ENCODE assay signal across 1 cellular context in the genomic region with DNA sequence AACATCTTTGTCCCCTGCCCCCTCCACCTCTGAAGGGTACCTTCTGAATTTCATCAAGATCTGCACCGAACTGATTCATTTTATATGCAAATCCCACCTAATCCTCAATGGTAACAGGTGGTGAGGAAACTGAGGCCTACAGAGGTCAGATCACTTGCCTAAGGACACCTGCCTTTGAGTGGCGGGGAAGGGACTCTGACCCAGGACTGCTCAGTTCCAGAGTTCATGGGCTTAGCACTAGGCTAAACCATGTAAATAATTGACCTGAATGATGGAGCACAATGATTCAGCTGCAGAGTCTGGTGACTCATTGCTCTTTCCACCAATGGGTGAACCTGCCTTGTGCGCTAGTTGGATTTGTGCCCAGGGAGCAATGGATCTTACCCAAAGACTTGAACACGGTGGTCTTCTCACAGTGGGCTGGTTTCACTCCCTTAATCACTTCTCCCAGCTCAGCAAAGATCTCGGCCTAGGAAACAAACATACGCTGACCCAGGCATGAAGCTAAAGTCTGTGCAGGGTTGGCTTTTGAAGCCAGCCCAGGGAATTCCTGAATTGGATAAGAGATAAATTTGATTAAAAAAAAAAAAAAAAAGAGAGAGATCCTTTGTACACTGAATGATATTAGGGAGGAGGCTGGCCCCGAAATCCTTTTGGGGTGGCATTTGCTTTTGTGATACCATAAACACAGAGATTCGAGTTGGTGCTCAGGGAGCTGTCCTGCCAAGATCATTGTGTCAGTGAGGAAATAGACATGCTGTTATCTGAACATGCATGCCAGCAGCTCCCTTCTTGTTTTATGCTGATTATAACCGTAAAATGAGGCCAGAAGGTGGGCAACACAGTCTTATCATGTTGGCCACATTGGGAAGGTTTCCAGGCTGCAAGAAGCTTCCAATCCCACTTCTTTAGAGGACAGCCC.
TF ChIP-seq lines count a peak whose summit lies in the region.

No MANE protein-coding gene starts in this region.

TF ChIP-seq in K562, 482 proteins besides CTCF, POLR2A, EP300 and RAD21 (continued from another document and continues in another):
- TF ChIP-seq, protein P1, sequence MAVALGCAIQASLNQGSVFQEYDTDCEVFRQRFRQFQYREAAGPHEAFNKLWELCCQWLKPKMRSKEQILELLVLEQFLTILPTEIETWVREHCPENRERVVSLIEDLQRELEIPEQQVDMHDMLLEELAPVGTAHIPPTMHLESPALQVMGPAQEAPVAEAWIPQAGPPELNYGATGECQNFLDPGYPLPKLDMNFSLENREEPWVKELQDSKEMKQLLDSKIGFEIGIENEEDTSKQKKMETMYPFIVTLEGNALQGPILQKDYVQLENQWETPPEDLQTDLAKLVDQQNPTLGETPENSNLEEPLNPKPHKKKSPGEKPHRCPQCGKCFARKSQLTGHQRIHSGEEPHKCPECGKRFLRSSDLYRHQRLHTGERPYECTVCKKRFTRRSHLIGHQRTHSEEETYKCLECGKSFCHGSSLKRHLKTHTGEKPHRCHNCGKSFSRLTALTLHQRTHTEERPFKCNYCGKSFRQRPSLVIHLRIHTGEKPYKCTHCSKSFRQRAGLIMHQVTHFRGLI (CRISPR knock-in tag; IDR thresholded peaks at IDR 0.05) = no peak
- TF ChIP-seq PHB2 (IDR thresholded peaks at IDR 0.05; ENCODE audit: low read depth) (peak; percentile 96), ESRRB (CRISPR knock-in tag; IDR thresholded peaks at IDR 0.05; ENCODE audit: borderline replicate concordance) (no peak), TCF7 (IDR thresholded peaks at IDR 0.05; ENCODE audit: borderline replicate concordance) (no peak), MED1 (CRISPR knock-in tag; IDR thresholded peaks at IDR 0.05; ENCODE audit: borderline replicate concordance) (no peak), RCOR1 (IDR thresholded peaks at IDR 0.05; ENCODE audit: borderline replicate concordance in 1 of 2, low read depth in 2 of 2, low read length in 2 of 2) (peak; percentile 55 to 72; a peak in 3 of 4 replicates), CCNT2 (IDR thresholded peaks at IDR 0.05; ENCODE audit: borderline replicate concordance, extremely low read depth, insufficient read length, low read depth, low read length) (peak; percentile 94), ZNF584 (CRISPR knock-in tag; IDR thresholded peaks at IDR 0.05; ENCODE audit: low read depth) (0 out of 2 replicates have a peak, but pooled peaks have one; percentile 68), GABPB1 (CRISPR knock-in tag; IDR thresholded peaks at IDR 0.05) (no peak), MBD2 (IDR thresholded peaks at IDR 0.05; ENCODE audit: borderline replicate concordance, low read depth) (peak; percentile 75), SMARCA4 (IDR thresholded peaks at IDR 0.05) (peak; percentile 93), SMARCA5 (IDR thresholded peaks at IDR 0.05) (peak; percentile 22; the same call in 1 of the 2 replicates), NR2C2 (CRISPR knock-in tag; IDR thresholded peaks at IDR 0.05) (no peak), NR2C2 (tag; IDR thresholded peaks at IDR 0.05) (peak; percentile 73), ZNF778 (CRISPR knock-in tag; IDR thresholded peaks at IDR 0.05) (no peak), DPF2 (IDR thresholded peaks at IDR 0.05) (peak; percentile 94), TBL1XR1 (IDR thresholded peaks at IDR 0.05; ENCODE audit: low read length in 2 of 2) (peak; percentile 71 to 86; a peak in 3 of 4 replicates), KLF1 (tag; IDR thresholded peaks at IDR 0.05) (no peak), ZNF212 (CRISPR knock-in tag; IDR thresholded peaks at IDR 0.05) (no peak), POLR2AphosphoS5 (IDR thresholded peaks at IDR 0.05; ENCODE audit: control insufficient read depth, insufficient read depth, low read depth, low read length) (peak; percentile 98), FOXK2 (conservative IDR thresholded peaks at IDR 0.05 in 1 of 2, IDR thresholded peaks at IDR 0.05 in 1 of 2; ENCODE audit: low read depth in 2 of 2) (peak; percentile 29 to 55; a peak in 2 of 4 replicates), MCM7 (IDR thresholded peaks at IDR 0.05) (no peak), FOSL1 (tag; conservative IDR thresholded peaks at IDR 0.05) (peak; percentile 96), PHF8 (IDR thresholded peaks at IDR 0.05; ENCODE audit: borderline replicate concordance, low read length) (no peak), NFATC3 (IDR thresholded peaks at IDR 0.05) (peak; percentile 57; the same call in 1 of the 2 replicates), PHF21A (IDR thresholded peaks at IDR 0.05; ENCODE audit: borderline replicate concordance, low read depth) (no peak), TAF9B (IDR thresholded peaks at IDR 0.05; ENCODE audit: partially characterized antibody) (no peak), ZNF175 (CRISPR knock-in tag; IDR thresholded peaks at IDR 0.05; ENCODE audit: low read depth) (no peak), ZBTB17 (CRISPR knock-in tag; IDR thresholded peaks at IDR 0.05) (no peak), SMAD4 (CRISPR knock-in tag; conservative IDR thresholded peaks at IDR 0.05) (peak; percentile 81; the same call in 1 of the 2 replicates), MEIS2 (IDR thresholded peaks at IDR 0.05; ENCODE audit: partially characterized antibody) (peak; percentile 63), ZNF197 (CRISPR knock-in tag; IDR thresholded peaks at IDR 0.05; ENCODE audit: low read depth) (peak; percentile 45; the same call in 1 of the 2 replicates), RBM25 (IDR thresholded peaks at IDR 0.05; ENCODE audit: low read depth, low read length, severe bottlenecking) (peak; percentile 30), ZC3H4 (CRISPR knock-in tag; IDR thresholded peaks at IDR 0.05; ENCODE audit: borderline replicate concordance) (no peak), RBBP5 (IDR thresholded peaks at IDR 0.05; ENCODE audit: borderline replicate concordance, insufficient read depth, low read length, poor library complexity, severe bottlenecking) (peak; percentile 46)
- TF ChIP-seq, protein P2, sequence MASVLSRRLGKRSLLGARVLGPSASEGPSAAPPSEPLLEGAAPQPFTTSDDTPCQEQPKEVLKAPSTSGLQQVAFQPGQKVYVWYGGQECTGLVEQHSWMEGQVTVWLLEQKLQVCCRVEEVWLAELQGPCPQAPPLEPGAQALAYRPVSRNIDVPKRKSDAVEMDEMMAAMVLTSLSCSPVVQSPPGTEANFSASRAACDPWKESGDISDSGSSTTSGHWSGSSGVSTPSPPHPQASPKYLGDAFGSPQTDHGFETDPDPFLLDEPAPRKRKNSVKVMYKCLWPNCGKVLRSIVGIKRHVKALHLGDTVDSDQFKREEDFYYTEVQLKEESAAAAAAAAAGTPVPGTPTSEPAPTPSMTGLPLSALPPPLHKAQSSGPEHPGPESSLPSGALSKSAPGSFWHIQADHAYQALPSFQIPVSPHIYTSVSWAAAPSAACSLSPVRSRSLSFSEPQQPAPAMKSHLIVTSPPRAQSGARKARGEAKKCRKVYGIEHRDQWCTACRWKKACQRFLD (CRISPR knock-in tag; IDR thresholded peaks at IDR 0.05) = peak; percentile 69; the same call in 1 of the 2 replicates
- TF ChIP-seq, protein P3, sequence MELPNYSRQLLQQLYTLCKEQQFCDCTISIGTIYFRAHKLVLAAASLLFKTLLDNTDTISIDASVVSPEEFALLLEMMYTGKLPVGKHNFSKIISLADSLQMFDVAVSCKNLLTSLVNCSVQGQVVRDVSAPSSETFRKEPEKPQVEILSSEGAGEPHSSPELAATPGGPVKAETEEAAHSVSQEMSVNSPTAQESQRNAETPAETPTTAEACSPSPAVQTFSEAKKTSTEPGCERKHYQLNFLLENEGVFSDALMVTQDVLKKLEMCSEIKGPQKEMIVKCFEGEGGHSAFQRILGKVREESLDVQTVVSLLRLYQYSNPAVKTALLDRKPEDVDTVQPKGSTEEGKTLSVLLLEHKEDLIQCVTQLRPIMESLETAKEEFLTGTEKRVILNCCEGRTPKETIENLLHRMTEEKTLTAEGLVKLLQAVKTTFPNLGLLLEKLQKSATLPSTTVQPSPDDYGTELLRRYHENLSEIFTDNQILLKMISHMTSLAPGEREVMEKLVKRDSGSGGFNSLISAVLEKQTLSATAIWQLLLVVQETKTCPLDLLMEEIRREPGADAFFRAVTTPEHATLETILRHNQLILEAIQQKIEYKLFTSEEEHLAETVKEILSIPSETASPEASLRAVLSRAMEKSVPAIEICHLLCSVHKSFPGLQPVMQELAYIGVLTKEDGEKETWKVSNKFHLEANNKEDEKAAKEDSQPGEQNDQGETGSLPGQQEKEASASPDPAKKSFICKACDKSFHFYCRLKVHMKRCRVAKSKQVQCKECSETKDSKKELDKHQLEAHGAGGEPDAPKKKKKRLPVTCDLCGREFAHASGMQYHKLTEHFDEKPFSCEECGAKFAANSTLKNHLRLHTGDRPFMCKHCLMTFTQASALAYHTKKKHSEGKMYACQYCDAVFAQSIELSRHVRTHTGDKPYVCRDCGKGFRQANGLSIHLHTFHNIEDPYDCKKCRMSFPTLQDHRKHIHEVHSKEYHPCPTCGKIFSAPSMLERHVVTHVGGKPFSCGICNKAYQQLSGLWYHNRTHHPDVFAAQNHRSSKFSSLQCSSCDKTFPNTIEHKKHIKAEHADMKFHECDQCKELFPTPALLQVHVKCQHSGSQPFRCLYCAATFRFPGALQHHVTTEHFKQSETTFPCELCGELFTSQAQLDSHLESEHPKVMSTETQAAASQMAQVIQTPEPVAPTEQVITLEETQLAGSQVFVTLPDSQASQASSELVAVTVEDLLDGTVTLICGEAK (IDR thresholded peaks at IDR 0.05) = peak; percentile 44; the same call in 1 of the 2 replicates
- TF ChIP-seq, protein P3 (CRISPR knock-in tag; IDR thresholded peaks at IDR 0.05) = no peak
- TF ChIP-seq, protein P4, sequence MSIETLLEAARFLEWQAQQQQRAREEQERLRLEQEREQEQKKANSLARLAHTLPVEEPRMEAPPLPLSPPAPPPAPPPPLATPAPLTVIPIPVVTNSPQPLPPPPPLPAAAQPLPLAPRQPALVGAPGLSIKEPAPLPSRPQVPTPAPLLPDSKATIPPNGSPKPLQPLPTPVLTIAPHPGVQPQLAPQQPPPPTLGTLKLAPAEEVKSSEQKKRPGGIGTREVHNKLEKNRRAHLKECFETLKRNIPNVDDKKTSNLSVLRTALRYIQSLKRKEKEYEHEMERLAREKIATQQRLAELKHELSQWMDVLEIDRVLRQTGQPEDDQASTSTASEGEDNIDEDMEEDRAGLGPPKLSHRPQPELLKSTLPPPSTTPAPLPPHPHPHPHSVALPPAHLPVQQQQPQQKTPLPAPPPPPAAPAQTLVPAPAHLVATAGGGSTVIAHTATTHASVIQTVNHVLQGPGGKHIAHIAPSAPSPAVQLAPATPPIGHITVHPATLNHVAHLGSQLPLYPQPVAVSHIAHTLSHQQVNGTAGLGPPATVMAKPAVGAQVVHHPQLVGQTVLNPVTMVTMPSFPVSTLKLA (conservative IDR thresholded peaks at IDR 0.05) = peak in 1 of 2 experiments; percentile 64; a peak in 3 of 4 replicates
- TF ChIP-seq, protein P5, sequence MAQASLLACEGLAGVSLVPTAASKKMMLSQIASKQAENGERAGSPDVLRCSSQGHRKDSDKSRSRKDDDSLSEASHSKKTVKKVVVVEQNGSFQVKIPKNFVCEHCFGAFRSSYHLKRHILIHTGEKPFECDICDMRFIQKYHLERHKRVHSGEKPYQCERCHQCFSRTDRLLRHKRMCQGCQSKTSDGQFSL (CRISPR knock-in tag; IDR thresholded peaks at IDR 0.05) = no peak
- TF ChIP-seq, protein P5 (tag; IDR thresholded peaks at IDR 0.05) = no peak
- TF ChIP-seq, protein P6, sequence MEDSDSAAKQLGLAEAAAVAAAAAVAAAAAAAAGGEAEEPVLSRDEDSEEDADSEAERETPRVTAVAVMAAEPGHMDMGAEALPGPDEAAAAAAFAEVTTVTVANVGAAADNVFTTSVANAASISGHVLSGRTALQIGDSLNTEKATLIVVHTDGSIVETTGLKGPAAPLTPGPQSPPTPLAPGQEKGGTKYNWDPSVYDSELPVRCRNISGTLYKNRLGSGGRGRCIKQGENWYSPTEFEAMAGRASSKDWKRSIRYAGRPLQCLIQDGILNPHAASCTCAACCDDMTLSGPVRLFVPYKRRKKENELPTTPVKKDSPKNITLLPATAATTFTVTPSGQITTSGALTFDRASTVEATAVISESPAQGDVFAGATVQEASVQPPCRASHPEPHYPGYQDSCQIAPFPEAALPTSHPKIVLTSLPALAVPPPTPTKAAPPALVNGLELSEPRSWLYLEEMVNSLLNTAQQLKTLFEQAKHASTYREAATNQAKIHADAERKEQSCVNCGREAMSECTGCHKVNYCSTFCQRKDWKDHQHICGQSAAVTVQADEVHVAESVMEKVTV (CRISPR knock-in tag; IDR thresholded peaks at IDR 0.05) = no peak
- TF ChIP-seq, protein P7, sequence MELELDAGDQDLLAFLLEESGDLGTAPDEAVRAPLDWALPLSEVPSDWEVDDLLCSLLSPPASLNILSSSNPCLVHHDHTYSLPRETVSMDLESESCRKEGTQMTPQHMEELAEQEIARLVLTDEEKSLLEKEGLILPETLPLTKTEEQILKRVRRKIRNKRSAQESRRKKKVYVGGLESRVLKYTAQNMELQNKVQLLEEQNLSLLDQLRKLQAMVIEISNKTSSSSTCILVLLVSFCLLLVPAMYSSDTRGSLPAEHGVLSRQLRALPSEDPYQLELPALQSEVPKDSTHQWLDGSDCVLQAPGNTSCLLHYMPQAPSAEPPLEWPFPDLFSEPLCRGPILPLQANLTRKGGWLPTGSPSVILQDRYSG (tag; conservative IDR thresholded peaks at IDR 0.05; ENCODE audit: low read depth) = 0 out of 2 replicates have a peak, but pooled peaks have one; percentile 21
